Comparison of ENCODE assay signal across 7 cellular contexts in genomic region chr19:50357178-50358100, GRCh38.
DNase-seq lines count a peak whose midpoint lies in the region; ATAC-seq and TF ChIP-seq lines count a peak whose summit lies in the region.

No MANE protein-coding gene starts in this region.

- peak; percentile 80 for DNase-seq in NCI-H82 (lab: John Stamatoyannopoulos, UW)
- DNase-seq in activated CD8-positive, alpha-beta memory T cell treated with anti-CD3 and anti-CD28 coated beads for 48 hours (ENCODE audit: low read depth in 2 of 3, low spot score in 2 of 3) = peak in 2 of 3 experiments; percentile 65 to 67
- peak; percentile 67 to 72 for DNase-seq in stimulated activated CD8-positive, alpha-beta memory T cell treated with anti-CD3 and anti-CD28 coated beads, Interleukin-7, amount 100 ng/mL, for 1 hour (ENCODE audit: low read depth in 2 of 2)

- no peaks in the 10 kb centered on the region for H3K27me3 ChIP-seq in endocrine pancreas (ENCODE audit: control insufficient read depth, insufficient read depth, low read length)
- H3K27me3 ChIP-seq in muscle layer of duodenum (ENCODE audit: low read depth, low read length) = no peaks in the 10 kb centered on the region

- H3K4me3 ChIP-seq in endocrine pancreas (ENCODE audit: control insufficient read depth, insufficient read depth, low read length) (peak overlapping the region; percentile 22), muscle layer of duodenum (ENCODE audit: low read depth in 1 of 2, low read length in 2 of 2) (peak overlapping the region; percentile 63 to 76)

- H3K4me1 ChIP-seq in endocrine pancreas (ENCODE audit: control insufficient read depth, insufficient read depth, low read length) (no peaks in the 10 kb centered on the region), muscle layer of duodenum (ENCODE audit: control insufficient read depth in 1 of 2, insufficient read depth in 2 of 2, low read length in 2 of 2) (peaks cover 0 to 2% of the 10 kb centered on the region in 2 donors)

- H3K36me3 ChIP-seq in endocrine pancreas (ENCODE audit: control insufficient read depth, insufficient read depth, low read length) (no peaks in the 10 kb centered on the region), muscle layer of duodenum (ENCODE audit: control insufficient read depth in 1 of 2, insufficient read depth in 2 of 2, low read length in 2 of 2) (no peaks in the 10 kb centered on the region)

- peak; percentile 87 for TF ChIP-seq CTCF in GM12872 (IDR thresholded peaks at IDR 0.05; ENCODE audit: insufficient read depth, low read depth, low read length)

- H3K27ac ChIP-seq in muscle layer of duodenum (ENCODE audit: low read length) = peak overlapping the region; percentile 87

- no peaks in the 10 kb centered on the region for H3K9me3 ChIP-seq in endocrine pancreas (ENCODE audit: control insufficient read depth, low read length)
- H3K9me3 ChIP-seq in muscle layer of duodenum (ENCODE audit: control insufficient read depth in 1 of 2, low read length in 2 of 2) = no peaks in the 10 kb centered on the region

- peak overlapping the region; percentile 96 for H3K9ac ChIP-seq in endocrine pancreas (ENCODE audit: control insufficient read depth, insufficient read depth, low read length)

- peak; percentile 52 for ATAC-seq in HG03159 (IDR thresholded peaks at IDR 0.05; ENCODE audit: unreplicated experiment)

Comparison
In these comparisons a context has a peak if more than half of its experiments do, and no peak if none do; other contexts are left out.
1. Peak in every context shown above with its lines: DNase-seq, ATAC-seq, H3K4me3 ChIP-seq and H3K27ac ChIP-seq.